11 cellular contexts compared by ENCODE assay signal in genomic region chr7:142077762-142078161, GRCh38. TPM values are rescaled to one million over a fixed set of nuclear protein-coding genes. Genes with fewer than 3 reads are reported as not detected.
"Had no signal": no experiment of that assay in that cellular context is flagged by ENCODE, and none has a peak within 500 bp of the region (broad histone marks: within the 10 kb centered on the region; RNA-seq: fewer than 3 reads in every experiment).

No MANE protein-coding gene starts in this region.

- H3K9me3 ChIP-seq: HAP-1 had no signal

- H3K36me3 ChIP-seq: HAP-1 had no signal

- H3K4me1 ChIP-seq: HAP-1 had no signal

- H3K4me2 ChIP-seq: KMS-11 had no signal

- H3K27ac ChIP-seq: GM23248, KMS-11 had no signal

- H2AFZ ChIP-seq: GM23248 had no signal

- H3K27ac Mint-ChIP-seq: HFFc6 had no signal

- FAIRE-seq: HTR-8/SVneo had no signal

- H3K4me3 ChIP-seq: GM23248, HAP-1 had no signal

- DNase-seq: GM23248, GOT3, H7, HFFc6, IMR-90, KBM-7 had no signal

- ATAC-seq: HCT116 had no signal

- H3K4me3 Mint-ChIP-seq: HFFc6 had no signal

- H3K9ac ChIP-seq: GM23248, KMS-11 had no signal

RNA-seq across cellular contexts. Expression of gene MGAM2, which starts 33.8 kb away (rescaled TPM):
- total RNA-seq: GM23248, H4, H7, HFFc6, IMR-90 had no signal
- polyA plus RNA-seq: GM23248, IMR-90 had no signal
